Comparison of ENCODE assay signal across 8 cellular contexts in the genomic region with DNA sequence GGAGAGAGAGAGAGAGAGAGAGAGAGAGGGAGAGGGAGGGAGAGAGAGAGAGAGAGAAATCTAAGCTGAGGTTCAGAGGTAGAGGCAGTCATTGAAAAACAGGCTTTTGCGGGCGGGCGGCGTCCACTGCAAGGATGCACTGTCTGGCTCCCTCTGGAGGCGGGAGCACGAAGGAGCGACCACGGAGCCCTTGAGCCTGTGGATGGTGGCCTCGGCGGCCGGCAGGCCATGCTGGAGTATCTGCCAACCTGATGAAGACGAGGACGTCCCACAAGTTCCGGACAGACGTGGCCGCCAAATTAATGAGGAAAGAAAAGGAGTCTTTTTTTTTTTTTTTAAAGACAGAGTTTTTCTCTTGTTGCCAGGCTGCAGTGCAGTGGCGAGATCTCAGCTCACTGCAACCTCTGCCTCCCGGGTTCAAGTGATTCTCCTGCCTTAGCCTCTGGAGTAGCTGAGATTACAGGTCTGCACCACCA. TPM values are rescaled to one million over a fixed set of nuclear protein-coding genes. Genes with fewer than 3 reads are reported as not detected.
DNase-seq lines count a peak whose midpoint lies in the region; ATAC-seq and TF ChIP-seq lines count a peak whose summit lies in the region.

No MANE protein-coding gene starts in this region.

- no peak overlapping the region for H3K27ac Mint-ChIP-seq in endothelial cell (ENCODE audit: unreplicated experiment)

- no peak overlapping the region for H3K4me3 Mint-ChIP-seq in endothelial cell (ENCODE audit: unreplicated experiment)

- no peaks in the 10 kb centered on the region for H3K36me3 Mint-ChIP-seq in endothelial cell (ENCODE audit: low read depth, unreplicated experiment)

- no peak overlapping the region for H3K4me3 ChIP-seq in A673 (ENCODE audit: low read depth, low read length, poor library complexity, severe bottlenecking)

- peak; percentile 67 for ATAC-seq in GM18868 (IDR thresholded peaks at IDR 0.05; ENCODE audit: unreplicated experiment)
- peak; percentile 49 for ATAC-seq in HG03521 (IDR thresholded peaks at IDR 0.05; ENCODE audit: unreplicated experiment)

- CTCF ChIA-PET in A673 (lab: Charles Lee): interaction anchor here (0.6 to 1.7 kb wide), 7 partner anchors 21 to 292 kb away, joined by 3 to 17 read pairs (median 5); a partner anchor contains a TSS

- peak; percentile 86 for DNase-seq in A673 (ENCODE audit: low spot score)
- DNase-seq in NOMO-1 treated with dmso at 0.1 percent for 144 hours (lab: John Stamatoyannopoulos, UW; ENCODE audit: unreplicated experiment): peak; percentile 77
- DNase-seq in activated CD8-positive, alpha-beta memory T cell treated with anti-CD3 and anti-CD28 coated beads, Interleukin-2, amount 50 U/mL, for 1 hour (ENCODE audit: extremely low read depth): peak; percentile 34
- peak; percentile 88 for DNase-seq in endothelial cell (ENCODE audit: low spot score)
- peak; percentile 62 for DNase-seq in middle frontal gyrus (ENCODE audit: extremely low spot score, low spot score)
- peak; percentile 35 to 55 for DNase-seq in stimulated activated CD8-positive, alpha-beta memory T cell treated with anti-CD3 and anti-CD28 coated beads, Interleukin-2, amount 100 ng/mL, for 1 hour (ENCODE audit: low read depth in 2 of 2)

- no peak overlapping the region for H3K27ac ChIP-seq in A673 (ENCODE audit: low read depth, low read length, poor library complexity, severe bottlenecking)

- intact Hi-C loops in A673 (cut with micrococcal nuclease; ENCODE audit: unreplicated experiment): loop anchor here (5.0 to 10.0 kb wide), 2 partner anchors 243 to 310 kb away; a partner anchor contains a TSS

- no peaks in the 10 kb centered on the region for H3K9me3 ChIP-seq in A673 (ENCODE audit: low read depth, low read length, poor library complexity, severe bottlenecking)

- POLR2A ChIA-PET in A673 (lab: Charles Lee; ENCODE audit: low non-redundant PET): no interaction called here

- no peaks in the 10 kb centered on the region for H3K9me3 Mint-ChIP-seq in endothelial cell (ENCODE audit: unreplicated experiment)

- TF ChIP-seq CTCF in A673 (conservative IDR thresholded peaks at IDR 0.05; ENCODE audit: low read depth, low read length) (peak; percentile 83), endothelial cell (IDR thresholded peaks at IDR 0.05; ENCODE audit: unreplicated experiment) (no peak)

- H3K36me3 ChIP-seq in A673 (ENCODE audit: insufficient read depth, low read length, poor library complexity, severe bottlenecking): no peaks in the 10 kb centered on the region

- no peaks in the 10 kb centered on the region for H3K27me3 ChIP-seq in A673 (replicated peaks; ENCODE audit: insufficient read depth, low read depth, low read length, poor library complexity)

- peaks cover 2% of the 10 kb centered on the region for H3K27me3 Mint-ChIP-seq in endothelial cell (ENCODE audit: unreplicated experiment)

- peaks cover 2% of the 10 kb centered on the region for H3K4me1 Mint-ChIP-seq in endothelial cell (ENCODE audit: unreplicated experiment)

- H3K4me1 ChIP-seq in A673 (ENCODE audit: insufficient read depth, low read length, poor library complexity, severe bottlenecking): no peaks in the 10 kb centered on the region

- BruUV-seq in A673 (replicated peaks; lab: Mats Ljungman, UMichigan): no TSS peak

RNA-seq across cellular contexts. Expression of a gene that starts 2.2 kb away (rescaled TPM):
- 7.4 and 9.4 TPM in 2 replicates for total RNA-seq in A673 (2021)
- total RNA-seq in endothelial cell (ENCODE audit: unreplicated experiment): 4.8 TPM

RNA-seq across cellular contexts. Expression of a gene that starts 34.5 kb away (rescaled TPM):
- total RNA-seq in A673 (2021): 69.4 and 97.5 TPM in 2 replicates
- 27.1 TPM for total RNA-seq in endothelial cell (ENCODE audit: unreplicated experiment)

RNA-seq across cellular contexts. Expression of a gene that starts 34.5 kb away (rescaled TPM):
- 77.2 and 91.4 TPM in 2 replicates for total RNA-seq in A673 (2021)
- 59.4 TPM for total RNA-seq in endothelial cell (ENCODE audit: unreplicated experiment)

RNA-seq across cellular contexts. Expression of a gene that starts 34.8 kb away (rescaled TPM):
- 19.3 and 27.1 TPM in 2 replicates for total RNA-seq in A673 (2021)
- total RNA-seq in endothelial cell (ENCODE audit: unreplicated experiment): 23.3 TPM

Comparison
In these comparisons a context has a peak if more than half of its experiments do, and no peak if none do; other contexts are left out.
1. DNase-seq: peak in every context shown above with its lines; median percentile 88 in endothelial cell; 86 in A673; 77 in NOMO-1 treated with dmso at 0.1 percent for 144 hours; 62 in middle frontal gyrus; 45 in stimulated activated CD8-positive, alpha-beta memory T cell treated with anti-CD3 and anti-CD28 coated beads, Interleukin-2, amount 100 ng/mL, for 1 hour; 34 in activated CD8-positive, alpha-beta memory T cell treated with anti-CD3 and anti-CD28 coated beads, Interleukin-2, amount 50 U/mL, for 1 hour.